30 cellular contexts compared by ENCODE assay signal in genomic region chr11:73650400-73650799, GRCh38. TPM values are rescaled to one million over a fixed set of nuclear protein-coding genes. Genes with fewer than 3 reads are reported as not detected.
DNase-seq lines count a peak whose midpoint lies in the region; ATAC-seq and TF ChIP-seq lines count a peak whose summit lies in the region.
"Had no signal": no experiment of that assay in that cellular context is flagged by ENCODE, and none has a peak within 500 bp of the region (broad histone marks: within the 10 kb centered on the region; RNA-seq: fewer than 3 reads in every experiment).

No MANE protein-coding gene starts in this region.

- H3K36me3 Mint-ChIP-seq in neural progenitor cell: no peaks in the 10 kb centered on the region
- H3K36me3 Mint-ChIP-seq: CD14-positive monocyte had no signal

- peaks cover 43% of the 10 kb centered on the region for H3F3A ChIP-seq in neural progenitor cell (ENCODE audit: low read depth)

- H3K4me3 ChIP-seq in neural progenitor cell: no peak overlapping the region
- no peak overlapping the region for H3K4me3 ChIP-seq in stomach
- H3K4me3 ChIP-seq in breast epithelium: no peak overlapping the region
- H3K4me3 ChIP-seq: PC-9, SJCRH30 had no signal

- intact Hi-C loops in cardiac septum (cut with DNase I) (no loop called here), left cardiac atrium (cut with DNase I) (no loop called here), stomach (cut with DNase I; ENCODE audit: low total_unique reads) (no loop called here), breast epithelium (cut with DNase I; ENCODE audit: low total_unique reads) (no loop called here)

- H3K4me1 Mint-ChIP-seq in neural progenitor cell: peaks cover 95% of the 10 kb centered on the region

- 92 to 99% (median 95%) methylated on average over 12 to 14 of the region's 14 CpGs for WGBS in stomach, 5 donors

- DNase-seq in cardiac septum (ENCODE audit: low spot score): peak; percentile 71
- no peak for DNase-seq in left cardiac atrium
- DNase-seq in neural progenitor cell (ENCODE audit: low spot score): no peak
- no peak for DNase-seq in stomach
- no peak for DNase-seq in NCI-H748 treated with DMSO at 0.1 percent for 48 hours (lab: John Stamatoyannopoulos, UW)
- no peak for DNase-seq in breast epithelium (ENCODE audit: low spot score in 2 of 2)
- no peak for DNase-seq in dedifferentiated amniotic fluid mesenchymal stem cell (ENCODE audit: extremely low spot score)
- DNase-seq: 8988T; ACHN; BE2C; CD8-positive, alpha-beta memory T cell; DMS79 treated with DMSO at 0.1 percent for 48 hours; GF-D8; KBM-7; MV-4-11; NCI-H1105; NCI-H1436 treated with DMSO at 0.1 percent for 48 hours; NCI-H187 treated with DMSO at 0.1 percent for 48 hours; NCI-H2171 treated with DMSO at 0.1 percent for 48 hours; NCI-H345; NCI-H524; NCI-H774; NK-92 treated with Interleukin-12 subunit alpha and Interleukin-12 subunit beta, amount 100 ng/mL, for 24 hours; PC-9; SJCRH30 had no signal

- TF ChIP-seq CTCF in neural progenitor cell (IDR thresholded peaks at IDR 0.05) (no peak), stomach (IDR thresholded peaks at IDR 0.05) (no peak), breast epithelium (IDR thresholded peaks at IDR 0.05) (no peak)

- H3K27ac ChIP-seq in cingulate gyrus (ENCODE audit: low read depth, low read length): peak overlapping the region; percentile 99
- H3K27ac ChIP-seq in neural progenitor cell: no peak overlapping the region
- no peak overlapping the region for H3K27ac ChIP-seq in stomach
- no peak overlapping the region for H3K27ac ChIP-seq in breast epithelium
- H3K27ac ChIP-seq: PC-9, SJCRH30 had no signal

- no peak overlapping the region for H3K9ac ChIP-seq in neural progenitor cell

- no peak overlapping the region for H2AFZ ChIP-seq in neural progenitor cell (replicated peaks)
- H2AFZ ChIP-seq: PC-9 had no signal

- peaks cover 17% of the 10 kb centered on the region for H3K27me3 Mint-ChIP-seq in neural progenitor cell (ENCODE audit: insufficient read depth, low read depth)
- H3K27me3 Mint-ChIP-seq: CD8-positive, alpha-beta memory T cell had no signal

- ATAC-seq in left cardiac atrium: no peak
- ATAC-seq: Right ventricle myocardium inferior had no signal

- no peak overlapping the region for H3K4me3 Mint-ChIP-seq in neural progenitor cell
- H3K4me3 Mint-ChIP-seq: CD14-positive monocyte had no signal

- peaks cover 61% of the 10 kb centered on the region for H3K4me1 ChIP-seq in neural progenitor cell
- H3K4me1 ChIP-seq in stomach: peaks cover 4 to 37% (median 16%) of the 10 kb centered on the region in 4 donors
- no peaks in the 10 kb centered on the region for H3K4me1 ChIP-seq in breast epithelium
- H3K4me1 ChIP-seq: BE2C had no signal

- no peaks in the 10 kb centered on the region for H3K9me3 Mint-ChIP-seq in neural progenitor cell
- H3K9me3 Mint-ChIP-seq: CD8-positive, alpha-beta memory T cell had no signal

- H3K27me3 ChIP-seq in neural progenitor cell: no peaks in the 10 kb centered on the region
- H3K27me3 ChIP-seq in stomach: peaks cover 0 to 11% (median 0%) of the 10 kb centered on the region in 3 donors
- H3K27me3 ChIP-seq in breast epithelium: no peaks in the 10 kb centered on the region
- H3K27me3 ChIP-seq: BE2C, SJCRH30 had no signal

- H3K9me3 ChIP-seq in neural progenitor cell (ENCODE audit: low read depth) (no peaks in the 10 kb centered on the region), stomach (no peaks in the 10 kb centered on the region), breast epithelium (no peaks in the 10 kb centered on the region)
- H3K9me3 ChIP-seq: BE2C, SJCRH30 had no signal

- peak overlapping the region; percentile 67 for H3K27ac Mint-ChIP-seq in neural progenitor cell

- H3K79me2 ChIP-seq in neural progenitor cell (ENCODE audit: low read depth): no peaks in the 10 kb centered on the region

- no peak overlapping the region for H3K4me2 ChIP-seq in neural progenitor cell
- H3K4me2 ChIP-seq: PC-9 had no signal

- H4K20me1 ChIP-seq in neural progenitor cell (ENCODE audit: low read depth): peaks cover 8% of the 10 kb centered on the region

- H3K36me3 ChIP-seq in neural progenitor cell: no peaks in the 10 kb centered on the region
- peaks cover 0 to 8% (median 0%) of the 10 kb centered on the region in 4 donors for H3K36me3 ChIP-seq in stomach
- H3K36me3 ChIP-seq in breast epithelium: no peaks in the 10 kb centered on the region
- H3K36me3 ChIP-seq: BE2C, SJCRH30 had no signal

- TF ChIP-seq POLR2A in stomach (IDR thresholded peaks at IDR 0.05) (no peak), breast epithelium (IDR thresholded peaks at IDR 0.05) (no peak)

- no peak for TF ChIP-seq EP300 in stomach (IDR thresholded peaks at IDR 0.05)

RNA-seq across cellular contexts. Expression of gene PLEKHB1, which starts 4.0 kb away (rescaled TPM):
- total RNA-seq in cardiac septum (31.2 TPM), left cardiac atrium (10 to 100 TPM in 1 of 2 donors, 1 to 10 TPM in 1; 9.9 to 11.2 TPM), neural progenitor cell (ENCODE audit: low replicate concordance) (8.8 and 31.1 TPM in 2 replicates), stomach (10 to 100 TPM in 3 of 5 donors, 1 to 10 TPM in 1, not detected in 1; 5.3 to 90.1 (median 11.8) TPM), breast epithelium (10 to 100 TPM in 2 of 3 donors, under 1 TPM in 1; 0.80 to 49.6 (median 17.0) TPM)
- polyA plus RNA-seq in stomach: 10 to 100 TPM in 2 of 3 donors, 1 to 10 TPM in 1; 5.9 to 30.8 (median 19.2) TPM
- total RNA-seq: MCF 10A, RPMI7951 had no signal

RNA-seq across cellular contexts. Expression of gene FAM168A, which starts 52.5 kb away (rescaled TPM):
- total RNA-seq in cardiac septum (29.5 TPM), left cardiac atrium (10 to 100 TPM; 31.5 to 35.2 TPM), neural progenitor cell (ENCODE audit: low replicate concordance) (19.3 and 36.7 TPM in 2 replicates), stomach (10 to 100 TPM in 3 of 5 donors, 1 to 10 TPM in 2; 4.9 to 25.4 (median 21.5) TPM), breast epithelium (10 to 100 TPM; 26.5 to 41.9 (median 28.8) TPM)
- 1 to 10 TPM; 4.3 to 5.5 (median 4.6) TPM for polyA plus RNA-seq in stomach
